Comparison of ENCODE assay signal across 23 cellular contexts in genomic region chr16:23976091-23977001, GRCh38.
DNase-seq lines count a peak whose midpoint lies in the region; ATAC-seq and TF ChIP-seq lines count a peak whose summit lies in the region.
"Had no signal": no experiment of that assay in that cellular context is flagged by ENCODE, and none has a peak within 500 bp of the region (broad histone marks: within the 10 kb centered on the region; RNA-seq: fewer than 3 reads in every experiment).

No MANE protein-coding gene starts in this region.

- CTCF ChIA-PET in activated B cell treated with CpG ODN at 0.5 μM for 24 hours (lab: Charles Lee), result interaction anchor here (1.7 kb wide), 1 partner anchor 34 kb away, joined by 6 read pairs; no protein-coding TSS in a partner anchor

- H2AFZ ChIP-seq in smooth muscle cell (ENCODE audit: low read depth), result no peak overlapping the region

- H3K27ac ChIP-seq in smooth muscle cell (ENCODE audit: low read depth), result no peak overlapping the region
- H3K27ac ChIP-seq: breast epithelium, esophagus muscularis mucosa, lower lobe of right lung, upper lobe of right lung had no signal

- TF ChIP-seq CTCF in activated B cell treated with CpG ODN at 0.5 μM for 24 hours (IDR thresholded peaks at IDR 0.05) (no peak), smooth muscle cell (IDR thresholded peaks at IDR 0.05; ENCODE audit: borderline replicate concordance, insufficient read depth, poor library complexity, severe bottlenecking) (no peak)

- POLR2A ChIA-PET in activated B cell treated with CpG ODN at 0.5 μM for 24 hours (lab: Charles Lee), result interaction anchor here (0.5 kb wide), 1 partner anchor 14 kb away, joined by 10 read pairs; no protein-coding TSS in a partner anchor

- peaks cover 82% of the 10 kb centered on the region for H3K4me1 Mint-ChIP-seq in activated B cell treated with CpG ODN at 0.5 μM for 24 hours
- H3K4me1 Mint-ChIP-seq: nephron had no signal

- H3K9me3 Mint-ChIP-seq in activated naive CD4-positive, alpha-beta T cell treated with anti-CD3 and anti-CD28 coated beads, Interleukin-2, amount 50 U/mL, for 72 hours, result no peaks in the 10 kb centered on the region
- no peaks in the 10 kb centered on the region for H3K9me3 Mint-ChIP-seq in activated B cell treated with CpG ODN at 0.5 μM for 24 hours
- H3K9me3 Mint-ChIP-seq: nephron had no signal

- 80% methylated on average over 8 of the region's 8 CpGs for WGBS in smooth muscle cell (ENCODE audit: low lambda C conversion rate)

- H3K27ac Mint-ChIP-seq in activated naive CD4-positive, alpha-beta T cell treated with anti-CD3 and anti-CD28 coated beads, Interleukin-2, amount 50 U/mL, for 72 hours, result peak overlapping the region in 1 of 2 donors; percentile 39
- H3K27ac Mint-ChIP-seq in activated B cell treated with CpG ODN at 0.5 μM for 24 hours, result peak overlapping the region; percentile 74
- H3K27ac Mint-ChIP-seq: activated naive CD8-positive, alpha-beta T cell; nephron had no signal

- no peaks in the 10 kb centered on the region for H3K4me1 ChIP-seq in smooth muscle cell (ENCODE audit: low read depth)
- H3K4me1 ChIP-seq: breast epithelium, esophagus muscularis mucosa, lower lobe of right lung, upper lobe of right lung had no signal

- no peaks in the 10 kb centered on the region for H3K27me3 Mint-ChIP-seq in activated B cell treated with CpG ODN at 0.5 μM for 24 hours
- H3K27me3 Mint-ChIP-seq: activated naive CD8-positive, alpha-beta T cell had no signal

- H3K27me3 ChIP-seq in smooth muscle cell (ENCODE audit: low read depth), result peaks cover 15% of the 10 kb centered on the region
- H3K27me3 ChIP-seq: breast epithelium, esophagus muscularis mucosa, upper lobe of right lung had no signal

- H4K20me1 ChIP-seq in smooth muscle cell (ENCODE audit: low read depth), result no peaks in the 10 kb centered on the region

- no peak overlapping the region for H3K9ac ChIP-seq in smooth muscle cell (ENCODE audit: low read depth)

- H3K4me2 ChIP-seq in smooth muscle cell, result no peak overlapping the region

- H3K4me3 Mint-ChIP-seq in activated B cell treated with CpG ODN at 0.5 μM for 24 hours, result peak overlapping the region; percentile 7
- H3K4me3 Mint-ChIP-seq: activated naive CD8-positive, alpha-beta T cell; nephron had no signal

- H3K4me3 ChIP-seq in smooth muscle cell, result no peak overlapping the region
- H3K4me3 ChIP-seq: breast epithelium, esophagus muscularis mucosa, lower lobe of right lung, upper lobe of right lung had no signal

- H3F3A ChIP-seq in smooth muscle cell (ENCODE audit: low read depth), result no peaks in the 10 kb centered on the region

- no peaks in the 10 kb centered on the region for H3K9me3 ChIP-seq in smooth muscle cell (replicated peaks; ENCODE audit: low read depth)
- H3K9me3 ChIP-seq: breast epithelium, esophagus muscularis mucosa, lower lobe of right lung, upper lobe of right lung had no signal

- H3K36me3 Mint-ChIP-seq in activated naive CD4-positive, alpha-beta T cell treated with anti-CD3 and anti-CD28 coated beads, Interleukin-2, amount 50 U/mL, for 72 hours, result no peaks in the 10 kb centered on the region
- H3K36me3 Mint-ChIP-seq in activated B cell treated with CpG ODN at 0.5 μM for 24 hours (ENCODE audit: low read depth), result peaks cover 45% of the 10 kb centered on the region

- no peaks in the 10 kb centered on the region for H3K79me2 ChIP-seq in smooth muscle cell (ENCODE audit: low read depth)

- ATAC-seq in activated naive CD4-positive, alpha-beta T cell treated with anti-CD3 and anti-CD28 coated beads, Interleukin-2, amount 50 U/mL, for 72 hours, result peak; percentile 43 to 71
- ATAC-seq in activated B cell treated with CpG ODN at 0.5 μM for 24 hours (ENCODE audit: low read depth) (peak; percentile 56), HG03439 (IDR thresholded peaks at IDR 0.05; ENCODE audit: unreplicated experiment) (no peak), HG03342 (IDR thresholded peaks at IDR 0.05; ENCODE audit: unreplicated experiment) (no peak)
- ATAC-seq: lower lobe of right lung, upper lobe of right lung had no signal

- no peaks in the 10 kb centered on the region for H3K36me3 ChIP-seq in smooth muscle cell (ENCODE audit: low read depth)
- H3K36me3 ChIP-seq: breast epithelium, esophagus muscularis mucosa, lower lobe of right lung, upper lobe of right lung had no signal

- intact Hi-C loops in activated B cell treated with CpG ODN at 0.5 μM for 24 hours (cut with micrococcal nuclease), result no loop called here

- DNase-seq in activated naive CD4-positive, alpha-beta T cell treated with anti-CD3 and anti-CD28 coated beads, Interleukin-2, amount 50 U/mL, for 72 hours (ENCODE audit: low spot score in 2 of 2), result no peak
- no peak for DNase-seq in activated naive CD4-positive, alpha-beta T cell treated with anti-CD3 and anti-CD28 coated beads, Interleukin-2, amount 50 U/mL, for 16 hours
- no peak for DNase-seq in activated B cell treated with CpG ODN at 0.5 μM for 24 hours
- DNase-seq in islet precursor cell, result peak; percentile 20
- DNase-seq in smooth muscle cell (lab: John Stamatoyannopoulos, UW; ENCODE audit: unreplicated experiment), result no peak
- DNase-seq in superior temporal gyrus (ENCODE audit: extremely low spot score), result no peak
- DNase-seq: ACHN; activated CD4-positive, CD25-positive, alpha-beta regulatory T cell; COR-L47; EL; lower lobe of right lung; NCI-H1048; NCI-H2107; NCI-H524; Right ventricle myocardium superior; stimulated activated CD4-positive, alpha-beta T cell treated with anti-CD3 and anti-CD28 coated beads, Interleukin-12 subunit alpha, Interleukin-12 subunit beta, amount 100 ng/mL, for 4 hours; upper lobe of right lung had no signal

Comparison
In these comparisons a context has a peak if more than half of its experiments do, and no peak if none do; other contexts are left out.
1. ATAC-seq: peak in activated naive CD4-positive, alpha-beta T cell treated with anti-CD3 and anti-CD28 coated beads, Interleukin-2, amount 50 U/mL, for 72 hours (2 of 2) and activated B cell treated with CpG ODN at 0.5 μM for 24 hours (single experiment); none in HG03439 (single experiment) and HG03342 (single experiment).